In the genomic region with DNA sequence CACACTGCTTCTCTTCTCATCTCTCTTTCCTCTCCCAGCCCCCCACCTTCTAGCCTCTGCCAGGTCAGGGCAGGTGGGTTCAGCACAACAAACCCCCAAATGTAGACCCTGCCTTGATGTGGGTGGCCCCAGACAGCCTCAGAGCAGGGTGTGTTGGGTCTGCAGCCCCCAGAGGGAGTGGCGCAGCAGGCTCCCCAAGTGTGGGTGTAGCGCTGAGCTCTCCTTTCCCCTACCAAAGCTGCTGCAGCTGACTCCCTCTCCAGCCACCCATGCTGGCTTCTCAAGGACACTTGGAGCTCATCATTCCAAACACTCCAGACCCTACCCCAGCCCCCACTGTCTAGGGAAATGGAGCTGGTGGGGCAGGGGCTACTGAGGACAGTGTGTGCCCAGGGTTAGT, we compare ENCODE assay signal across 28 cellular contexts. TPM values are rescaled to one million over a fixed set of nuclear protein-coding genes. Genes with fewer than 3 reads are reported as not detected.
"Had no signal": no experiment of that assay in that cellular context is flagged by ENCODE, and none has a peak within 500 bp of the region (broad histone marks: within the 10 kb centered on the region; RNA-seq: fewer than 3 reads in every experiment).

No MANE protein-coding gene starts in this region.

- H3K4me1 Mint-ChIP-seq: brain; central memory CD8-positive, alpha-beta T cell had no signal

- DNase-seq: activated CD4-positive, CD25-positive, alpha-beta regulatory T cell; activated CD8-positive, alpha-beta memory T cell treated with anti-CD3 and anti-CD28 coated beads, Interleukin-2, amount 50 U/mL, for 4 hours; activated CD8-positive, alpha-beta T cell treated with anti-CD3 and anti-CD28 coated beads for 36 hours; activated effector memory CD4-positive, alpha-beta T cell treated with Interleukin-2 at 50 U/mL for 16 hours; activated naive CD4-positive, alpha-beta T cell; amygdala; KG1; NCI-H1092; NCI-H1417; NCI-H1930; NCI-H2171; NCI-H2227 treated with DMSO at 0.1 percent for 48 hours; NCI-H446 treated with DMSO at 0.1 percent for 48 hours; NCI-H526; NCI-H82; RPMI8226; T-cell had no signal

- H3K36me3 Mint-ChIP-seq: brain had no signal

- H3K27ac Mint-ChIP-seq: activated CD8-positive, alpha-beta T cell treated with anti-CD3 and anti-CD28 coated beads for 36 hours; activated naive CD8-positive, alpha-beta T cell; brain had no signal

- H3K4me3 Mint-ChIP-seq: activated CD8-positive, alpha-beta T cell treated with anti-CD3 and anti-CD28 coated beads for 36 hours; activated naive CD8-positive, alpha-beta T cell; brain; central memory CD8-positive, alpha-beta T cell; T-cell had no signal

- H3K27ac ChIP-seq: SK-N-MC, VCaP had no signal

- H3K9me3 Mint-ChIP-seq: activated CD8-positive, alpha-beta T cell treated with anti-CD3 and anti-CD28 coated beads for 36 hours; brain; central memory CD8-positive, alpha-beta T cell; T-cell had no signal

- ATAC-seq: activated CD8-positive, alpha-beta T cell treated with anti-CD3 and anti-CD28 coated beads for 36 hours; Right ventricle myocardium inferior had no signal

- H3K27me3 Mint-ChIP-seq: activated CD8-positive, alpha-beta T cell treated with anti-CD3 and anti-CD28 coated beads for 36 hours; activated naive CD8-positive, alpha-beta T cell; brain; central memory CD8-positive, alpha-beta T cell; T-cell had no signal

- H3K4me3 ChIP-seq: SK-N-MC had no signal

RNA-seq across cellular contexts. Expression of gene NLRC3, which starts 27.3 kb away (rescaled TPM):
- total RNA-seq: LHCN-M2, M059J had no signal

RNA-seq across cellular contexts. Expression of gene C16orf90, which starts 54.6 kb away (rescaled TPM):
- total RNA-seq: activated CD8-positive, alpha-beta T cell treated with anti-CD3 and anti-CD28 coated beads for 36 hours; astrocyte; LHCN-M2; M059J; OCI-LY7; Right ventricle myocardium inferior; T-cell; T-helper 2 cell treated with Interferon-gamma antibody and Interleukin-4, amounts not matched to agents 100 ng/mL and 5 ng/mL, for 36 hours had no signal
